25 cellular contexts compared by ENCODE assay signal in the genomic region with DNA sequence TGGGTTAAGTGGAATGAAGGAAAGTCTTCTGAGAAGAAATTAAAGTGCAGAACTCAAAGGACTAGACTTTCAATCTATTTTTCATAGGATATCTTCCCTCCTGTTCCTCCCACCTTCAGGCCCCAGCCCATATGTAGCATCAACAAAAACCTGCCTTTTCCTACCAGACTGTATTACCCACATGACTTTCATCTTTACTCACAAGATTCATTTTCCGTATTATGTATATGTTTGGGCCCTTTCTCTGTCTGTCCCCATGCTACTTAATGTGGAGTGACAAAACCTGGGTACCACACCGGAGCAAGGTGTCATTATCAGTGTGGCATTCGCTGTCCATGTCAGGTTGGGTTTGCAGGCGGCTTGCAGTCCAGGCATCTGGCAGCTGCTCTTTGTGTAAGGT. TPM values are rescaled to one million over a fixed set of nuclear protein-coding genes. Genes with fewer than 3 reads are reported as not detected.
"Had no signal": no experiment of that assay in that cellular context is flagged by ENCODE, and none has a peak within 500 bp of the region (broad histone marks: within the 10 kb centered on the region; RNA-seq: fewer than 3 reads in every experiment).

No MANE protein-coding gene starts in this region.

- H3K4me1 Mint-ChIP-seq: mesothelial cell of epicardium, natural killer cell, nephron progenitor cell had no signal

- H3K4me2 ChIP-seq: smooth muscle cell had no signal

- ATAC-seq: natural killer cell; right lobe of liver; stimulated activated naive B cell treated with anti-CD40 and anti-IgM and Interleukin-4, amounts not matched to agents 10 μg/mL and 1 μg/mL and 100 μg/mL, for 72 hours; upper lobe of right lung had no signal

- H3K27me3 ChIP-seq: ovary, right atrium auricular region, tibial artery, upper lobe of right lung had no signal

- H3K4me1 ChIP-seq: left ventricle myocardium inferior, right atrium auricular region, right lobe of liver, suprapubic skin, tibial artery, upper lobe of right lung had no signal

- H3K9me3 ChIP-seq: ovary, right lobe of liver, suprapubic skin, thoracic aorta, tibial artery had no signal

- H3K27ac ChIP-seq: left ventricle myocardium inferior, ovary, right atrium auricular region, right lobe of liver, suprapubic skin, thoracic aorta, tibial artery, upper lobe of right lung had no signal

- DNase-seq: hypothalamus; islet precursor cell; left ventricle myocardium inferior; mesendoderm; naive B cell; natural killer cell; nephron progenitor cell; ovary; right lobe of liver; stimulated activated CD4-positive, alpha-beta T cell treated with anti-CD3 and anti-CD28 coated beads, Interleukin-1b, Interleukin-23, amount 100 ng/mL, for 48 hours; stimulated activated CD4-positive, alpha-beta T cell treated with anti-CD3 and anti-CD28 coated beads, Interleukin-4, amount 100 ng/mL, for 1 hour; stimulated activated naive B cell treated with anti-CD40 and anti-IgM and Interleukin-4, amounts not matched to agents 10 μg/mL and 1 μg/mL and 100 μg/mL, for 72 hours; tibial artery; trophoblast cell; upper lobe of right lung had no signal

- FAIRE-seq: urothelium cell line had no signal

- H3K27ac Mint-ChIP-seq: mesothelial cell of epicardium; naive B cell; natural killer cell; nephron progenitor cell; progenitor cell of endocrine pancreas; stimulated activated naive B cell treated with anti-CD40 and anti-IgM and Interleukin-4, amounts not matched to agents 10 μg/mL and 1 μg/mL and 100 μg/mL, for 72 hours; stimulated activated naive CD8-positive, alpha-beta T cell treated with anti-CD3 and anti-CD28 coated beads, Interleukin-15, Interleukin-2, amounts not matched to agents 100 ng/mL and 50 ng/mL, for 24 hours had no signal

- H3K4me3 ChIP-seq: left ventricle myocardium inferior, lung, ovary, right atrium auricular region, right lobe of liver, smooth muscle cell, suprapubic skin, thoracic aorta, tibial artery, upper lobe of right lung had no signal

- H3K9me3 Mint-ChIP-seq: stimulated activated naive CD8-positive, alpha-beta T cell treated with anti-CD3 and anti-CD28 coated beads, Interleukin-15, Interleukin-2, amounts not matched to agents 100 ng/mL and 50 ng/mL, for 24 hours had no signal

- H3K36me3 Mint-ChIP-seq: mesothelial cell of epicardium, natural killer cell had no signal

- H3K4me3 Mint-ChIP-seq: mesothelial cell of epicardium; naive B cell; natural killer cell; nephron progenitor cell; stimulated activated naive B cell treated with anti-CD40 and anti-IgM and Interleukin-4, amounts not matched to agents 10 μg/mL and 1 μg/mL and 100 μg/mL, for 72 hours; stimulated activated naive CD8-positive, alpha-beta T cell treated with anti-CD3 and anti-CD28 coated beads, Interleukin-15, Interleukin-2, amounts not matched to agents 100 ng/mL and 50 ng/mL, for 24 hours had no signal

- H3K36me3 ChIP-seq: left ventricle myocardium inferior, ovary, right atrium auricular region, right lobe of liver, suprapubic skin, thoracic aorta, tibial artery, upper lobe of right lung had no signal

RNA-seq across cellular contexts. Expression of gene CNR1, which starts 18.8 kb away (rescaled TPM):
- total RNA-seq: natural killer cell, pulmonary artery endothelial cell, smooth muscle cell had no signal
- polyA plus RNA-seq: smooth muscle cell had no signal
